Comparison of ENCODE assay signal across 1 cellular context in the genomic region with DNA sequence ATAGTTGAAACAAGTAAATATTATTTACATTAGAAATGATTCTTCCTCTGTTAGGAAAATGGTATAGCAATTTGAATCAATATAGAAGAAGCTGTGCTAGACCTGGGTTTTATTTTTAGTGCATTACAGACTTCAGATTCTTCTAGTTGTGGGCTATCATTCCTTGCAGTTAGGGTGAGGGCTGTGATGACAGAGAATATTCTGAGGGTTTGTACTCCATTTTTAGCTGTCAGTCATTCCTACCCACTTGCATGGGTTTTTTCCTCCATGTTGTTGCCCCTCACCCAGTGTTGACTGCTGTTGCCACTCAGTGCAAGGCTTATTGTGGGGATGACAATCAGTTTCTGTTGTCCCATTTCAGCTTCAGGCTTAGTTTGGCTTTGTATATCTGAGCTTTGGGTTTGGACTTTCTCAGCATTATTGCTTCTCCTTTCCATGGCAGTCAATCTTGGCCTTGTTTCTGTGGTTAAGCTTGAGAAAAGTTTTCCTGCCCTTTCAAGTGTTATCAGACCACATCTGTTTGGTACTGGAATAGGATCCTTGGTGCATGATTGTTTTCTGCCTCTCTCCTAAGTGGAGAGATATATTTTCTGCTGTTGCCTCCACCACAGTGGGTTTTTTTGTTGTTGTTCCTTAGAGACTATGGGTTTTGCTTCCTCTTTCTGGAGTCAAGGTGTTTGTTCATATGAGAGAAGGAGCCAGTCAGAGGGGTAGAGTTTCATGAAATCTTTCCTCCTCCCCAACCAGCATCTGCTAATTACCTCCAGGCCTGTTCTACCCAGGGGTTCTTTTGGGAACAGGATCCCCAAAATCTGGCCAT.
A peak's percentile ranks its signal among the peaks of the same experiment; 100 is the strongest.
TF ChIP-seq lines count a peak whose summit lies in the region.

No MANE protein-coding gene starts in this region.

TF ChIP-seq in GM12878, 131 proteins besides CTCF, POLR2A, EP300 and RAD21 (continued from another document):
- TF ChIP-seq EED (IDR thresholded peaks at IDR 0.05; ENCODE audit: low read depth) (0 out of 2 replicates have a peak, but pooled peaks have one; percentile 14), IKZF1 (conservative IDR thresholded peaks at IDR 0.05) (peak; percentile 60; the same call in 1 of the 2 replicates), SPI1 (IDR thresholded peaks at IDR 0.05; ENCODE audit: borderline replicate concordance, insufficient read depth, low read depth, low read length) (peak; percentile 13; the same call in 1 of the 2 replicates), JUNB (IDR thresholded peaks at IDR 0.05) (no peak)
- TF ChIP-seq, protein P1, sequence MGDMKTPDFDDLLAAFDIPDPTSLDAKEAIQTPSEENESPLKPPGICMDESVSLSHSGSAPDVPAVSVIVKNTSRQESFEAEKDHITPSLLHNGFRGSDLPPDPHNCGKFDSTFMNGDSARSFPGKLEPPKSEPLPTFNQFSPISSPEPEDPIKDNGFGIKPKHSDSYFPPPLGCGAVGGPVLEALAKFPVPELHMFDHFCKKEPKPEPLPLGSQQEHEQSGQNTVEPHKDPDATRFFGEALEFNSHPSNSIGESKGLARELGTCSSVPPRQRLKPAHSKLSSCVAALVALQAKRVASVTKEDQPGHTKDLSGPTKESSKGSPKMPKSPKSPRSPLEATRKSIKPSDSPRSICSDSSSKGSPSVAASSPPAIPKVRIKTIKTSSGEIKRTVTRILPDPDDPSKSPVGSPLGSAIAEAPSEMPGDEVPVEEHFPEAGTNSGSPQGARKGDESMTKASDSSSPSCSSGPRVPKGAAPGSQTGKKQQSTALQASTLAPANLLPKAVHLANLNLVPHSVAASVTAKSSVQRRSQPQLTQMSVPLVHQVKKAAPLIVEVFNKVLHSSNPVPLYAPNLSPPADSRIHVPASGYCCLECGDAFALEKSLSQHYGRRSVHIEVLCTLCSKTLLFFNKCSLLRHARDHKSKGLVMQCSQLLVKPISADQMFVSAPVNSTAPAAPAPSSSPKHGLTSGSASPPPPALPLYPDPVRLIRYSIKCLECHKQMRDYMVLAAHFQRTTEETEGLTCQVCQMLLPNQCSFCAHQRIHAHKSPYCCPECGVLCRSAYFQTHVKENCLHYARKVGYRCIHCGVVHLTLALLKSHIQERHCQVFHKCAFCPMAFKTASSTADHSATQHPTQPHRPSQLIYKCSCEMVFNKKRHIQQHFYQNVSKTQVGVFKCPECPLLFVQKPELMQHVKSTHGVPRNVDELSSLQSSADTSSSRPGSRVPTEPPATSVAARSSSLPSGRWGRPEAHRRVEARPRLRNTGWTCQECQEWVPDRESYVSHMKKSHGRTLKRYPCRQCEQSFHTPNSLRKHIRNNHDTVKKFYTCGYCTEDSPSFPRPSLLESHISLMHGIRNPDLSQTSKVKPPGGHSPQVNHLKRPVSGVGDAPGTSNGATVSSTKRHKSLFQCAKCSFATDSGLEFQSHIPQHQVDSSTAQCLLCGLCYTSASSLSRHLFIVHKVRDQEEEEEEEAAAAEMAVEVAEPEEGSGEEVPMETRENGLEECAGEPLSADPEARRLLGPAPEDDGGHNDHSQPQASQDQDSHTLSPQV (IDR thresholded peaks at IDR 0.05), result no peak
